21 cellular contexts compared by ENCODE assay signal in the genomic region with DNA sequence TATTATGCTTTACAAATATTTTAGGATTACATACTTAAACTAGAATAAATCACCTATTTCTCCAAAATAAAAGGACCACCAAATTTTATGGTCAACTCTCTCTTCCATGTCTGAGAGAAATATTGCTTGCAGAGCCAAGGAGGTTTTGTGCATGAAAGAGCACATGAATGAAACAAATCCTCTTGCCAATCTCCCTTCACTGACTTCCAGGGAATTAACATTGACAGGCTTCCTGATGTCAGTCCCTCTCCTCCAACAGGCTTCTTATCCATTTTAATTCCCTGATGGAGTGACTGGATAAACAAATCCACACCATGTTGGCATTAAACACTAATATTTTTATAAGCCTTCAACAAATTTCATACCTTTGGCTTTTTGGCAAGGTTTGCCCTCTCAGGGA. TPM values are rescaled to one million over a fixed set of nuclear protein-coding genes. Genes with fewer than 3 reads are reported as not detected.
DNase-seq lines count a peak whose midpoint lies in the region; ATAC-seq, FAIRE-seq and TF ChIP-seq lines count a peak whose summit lies in the region.
"Had no signal": no experiment of that assay in that cellular context is flagged by ENCODE, and none has a peak within 500 bp of the region (broad histone marks: within the 10 kb centered on the region; RNA-seq: fewer than 3 reads in every experiment).

No MANE protein-coding gene starts in this region.

- TF ChIP-seq RAD21 in neural cell (conservative IDR thresholded peaks at IDR 0.05), result no peak

- no peaks in the 10 kb centered on the region for H4K20me1 ChIP-seq in neural cell (ENCODE audit: insufficient read depth)

- peak; percentile 11 for TF ChIP-seq EP300 in neural cell (conservative IDR thresholded peaks at IDR 0.05; ENCODE audit: poor library complexity, severe bottlenecking)

- no peak overlapping the region for H3K9ac ChIP-seq in neural cell (ENCODE audit: low read length)

- H3K4me3 ChIP-seq in neural cell (ENCODE audit: low read length), result no peak overlapping the region
- H3K4me3 ChIP-seq: SJSA1 had no signal

- H3K4me2 ChIP-seq in neural cell (ENCODE audit: low read length), result no peak overlapping the region

- no peaks in the 10 kb centered on the region for H3K36me3 ChIP-seq in neural cell (ENCODE audit: insufficient read depth, low read length)
- H3K36me3 ChIP-seq: SJSA1 had no signal

- no peaks in the 10 kb centered on the region for H3K79me2 ChIP-seq in neural cell (replicated peaks; ENCODE audit: insufficient read depth, low read length)

- H3K27ac ChIP-seq in neural cell (ENCODE audit: low read length), result no peak overlapping the region
- H3K27ac ChIP-seq: SJSA1 had no signal

- no peaks in the 10 kb centered on the region for H3K27me3 ChIP-seq in neural cell (ENCODE audit: insufficient read depth, low read depth, low read length)
- H3K27me3 ChIP-seq: SJSA1 had no signal

- no peaks in the 10 kb centered on the region for H3K9me2 ChIP-seq in neural cell (ENCODE audit: insufficient read depth, low read length)

- no peaks in the 10 kb centered on the region for H3F3A ChIP-seq in neural cell (ENCODE audit: insufficient read depth, low read length, poor library complexity, severe bottlenecking)

- H2AFZ ChIP-seq in neural cell (ENCODE audit: low read depth, low read length), result no peak overlapping the region

- no peaks in the 10 kb centered on the region for H3K9me3 ChIP-seq in neural cell (ENCODE audit: low read length)
- H3K9me3 ChIP-seq: SJSA1 had no signal

- peak; percentile 76 for FAIRE-seq in D721Med (lab: Jason Lieb, UNC)
- FAIRE-seq: G401.6, GM12892, GM18507, GM19239, H54 had no signal

- TF ChIP-seq CTCF in D721Med (IDR thresholded peaks at IDR 0.05; ENCODE audit: insufficient read depth, missing control alignments), result no peak
- no peak for TF ChIP-seq CTCF in neural cell (IDR thresholded peaks at IDR 0.05; ENCODE audit: poor library complexity, severe bottlenecking)

- DNase-seq in D721Med (ENCODE audit: insufficient read length, low spot score) (no peak), NCI-H446 treated with DMSO at 0.1 percent for 48 hours (lab: John Stamatoyannopoulos, UW) (peak; percentile 88), cerebellar cortex (ENCODE audit: low spot score) (peak; percentile 79)
- DNase-seq: CD4-positive, CD25-positive, alpha-beta regulatory T cell; DMS153; Kasumi-1; NCI-H1417 treated with DMSO at 0.1 percent for 48 hours; NCI-H187; NCI-H510A treated with DMSO at 0.1 percent for 48 hours; NCI-H774 had no signal

- ATAC-seq in GM18502 (IDR thresholded peaks at IDR 0.05; ENCODE audit: poor library complexity, unreplicated experiment), result no peak
- no peak for ATAC-seq in GM21515 (IDR thresholded peaks at IDR 0.05; ENCODE audit: unreplicated experiment)
- ATAC-seq in HG02981 (IDR thresholded peaks at IDR 0.05; ENCODE audit: unreplicated experiment), result no peak
- ATAC-seq: Right ventricle myocardium inferior had no signal

TF ChIP-seq in neural cell, 6 proteins besides CTCF, POLR2A, EP300 and RAD21:
- TF ChIP-seq, protein P1, sequence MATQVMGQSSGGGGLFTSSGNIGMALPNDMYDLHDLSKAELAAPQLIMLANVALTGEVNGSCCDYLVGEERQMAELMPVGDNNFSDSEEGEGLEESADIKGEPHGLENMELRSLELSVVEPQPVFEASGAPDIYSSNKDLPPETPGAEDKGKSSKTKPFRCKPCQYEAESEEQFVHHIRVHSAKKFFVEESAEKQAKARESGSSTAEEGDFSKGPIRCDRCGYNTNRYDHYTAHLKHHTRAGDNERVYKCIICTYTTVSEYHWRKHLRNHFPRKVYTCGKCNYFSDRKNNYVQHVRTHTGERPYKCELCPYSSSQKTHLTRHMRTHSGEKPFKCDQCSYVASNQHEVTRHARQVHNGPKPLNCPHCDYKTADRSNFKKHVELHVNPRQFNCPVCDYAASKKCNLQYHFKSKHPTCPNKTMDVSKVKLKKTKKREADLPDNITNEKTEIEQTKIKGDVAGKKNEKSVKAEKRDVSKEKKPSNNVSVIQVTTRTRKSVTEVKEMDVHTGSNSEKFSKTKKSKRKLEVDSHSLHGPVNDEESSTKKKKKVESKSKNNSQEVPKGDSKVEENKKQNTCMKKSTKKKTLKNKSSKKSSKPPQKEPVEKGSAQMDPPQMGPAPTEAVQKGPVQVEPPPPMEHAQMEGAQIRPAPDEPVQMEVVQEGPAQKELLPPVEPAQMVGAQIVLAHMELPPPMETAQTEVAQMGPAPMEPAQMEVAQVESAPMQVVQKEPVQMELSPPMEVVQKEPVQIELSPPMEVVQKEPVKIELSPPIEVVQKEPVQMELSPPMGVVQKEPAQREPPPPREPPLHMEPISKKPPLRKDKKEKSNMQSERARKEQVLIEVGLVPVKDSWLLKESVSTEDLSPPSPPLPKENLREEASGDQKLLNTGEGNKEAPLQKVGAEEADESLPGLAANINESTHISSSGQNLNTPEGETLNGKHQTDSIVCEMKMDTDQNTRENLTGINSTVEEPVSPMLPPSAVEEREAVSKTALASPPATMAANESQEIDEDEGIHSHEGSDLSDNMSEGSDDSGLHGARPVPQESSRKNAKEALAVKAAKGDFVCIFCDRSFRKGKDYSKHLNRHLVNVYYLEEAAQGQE (IDR thresholded peaks at IDR 0.05; ENCODE audit: borderline replicate concordance), result no peak
- TF ChIP-seq SMC3 (conservative IDR thresholded peaks at IDR 0.05; ENCODE audit: poor library complexity) (no peak), EZH2 (IDR thresholded peaks at IDR 0.05; ENCODE audit: borderline replicate concordance, insufficient read depth, low read length, poor library complexity, severe bottlenecking) (no peak), MXI1 (conservative IDR thresholded peaks at IDR 0.05; ENCODE audit: poor library complexity, severe bottlenecking) (no peak)

RNA-seq across cellular contexts. Expression of a gene that starts 45.3 kb away (rescaled TPM):
- 101 and 104 TPM in 2 replicates for polyA plus RNA-seq in neural cell
- polyA minus RNA-seq in neural cell, result 223 and 232 TPM in 2 replicates
- polyA plus RNA-seq: CD4-positive, CD25-positive, alpha-beta regulatory T cell had no signal
